ENCODE assay signal across 20 cellular contexts in genomic region chr3:115903843-115904242, GRCh38.
A peak's percentile ranks its signal among the peaks of the same experiment; 100 is the strongest.
DNase-seq lines count a peak whose midpoint lies in the region; ATAC-seq and TF ChIP-seq lines count a peak whose summit lies in the region.
"Had no signal": no experiment of that assay in that cellular context is flagged by ENCODE, and none has a peak within 500 bp of the region (broad histone marks: within the 10 kb centered on the region; RNA-seq: fewer than 3 reads in every experiment).

No MANE protein-coding gene starts in this region.

- no peak overlapping the region for H3K27ac ChIP-seq in GM23338 (ENCODE audit: low read depth)
- H3K27ac ChIP-seq: PC-9, SJSA1 had no signal

- H3K4me1 Mint-ChIP-seq in GM23338 = peaks cover 17% of the 10 kb centered on the region

- H3K4me1 ChIP-seq in GM23338 (ENCODE audit: insufficient read depth) = peaks cover 7% of the 10 kb centered on the region
- H3K4me1 ChIP-seq: SJSA1 had no signal

- TF ChIP-seq CTCF in GM23338 (conservative IDR thresholded peaks at IDR 0.05; ENCODE audit: low read depth in 2 of 2) = no peak

- H3F3A ChIP-seq in GM23338 (replicated peaks; ENCODE audit: low read depth) = no peaks in the 10 kb centered on the region

- H3K27me3 Mint-ChIP-seq in GM23338 (ENCODE audit: insufficient read depth, low read depth, poor library complexity) = no peaks in the 10 kb centered on the region

- H3K4me2 ChIP-seq in GM23338 = no peak overlapping the region
- H3K4me2 ChIP-seq: PC-9 had no signal

- H3K79me2 ChIP-seq in GM23338 (replicated peaks; ENCODE audit: insufficient read depth) = no peaks in the 10 kb centered on the region

- H3K4me3 Mint-ChIP-seq in GM23338 = no peak overlapping the region

- H3K9me3 Mint-ChIP-seq in GM23338 = no peaks in the 10 kb centered on the region

- DNase-seq in HS-27A (ENCODE audit: low read depth) = peak; percentile 39
- DNase-seq in RPMI7951 (ENCODE audit: low read depth) = peak; percentile 8
- DNase-seq in glomerular visceral epithelial cell (ENCODE audit: extremely low spot score) = peak; percentile 2
- no peak for DNase-seq in GM23338 (ENCODE audit: low spot score)
- no peak for DNase-seq in Kasumi-1 (lab: John Stamatoyannopoulos, UW)
- DNase-seq in RPMI8226 = no peak
- DNase-seq: C1 segment of cervical spinal cord, DMS79 treated with DMSO at 0.1 percent for 48 hours, GF-D8, KG1, NCI-H1417 treated with DMSO at 0.1 percent for 48 hours, NCI-H187 treated with DMSO at 0.1 percent for 48 hours, NCI-H2227 treated with DMSO at 0.1 percent for 48 hours, NCI-H524, PC-9, SW 1271 had no signal

- no peaks in the 10 kb centered on the region for H3K36me3 Mint-ChIP-seq in GM23338 (ENCODE audit: low read depth)

- no peaks in the 10 kb centered on the region for H3K36me3 ChIP-seq in GM23338 (ENCODE audit: insufficient read depth)
- H3K36me3 ChIP-seq: SJSA1 had no signal

- H4K20me1 ChIP-seq in GM23338 (replicated peaks; ENCODE audit: insufficient read depth) = no peaks in the 10 kb centered on the region

- H3K27ac Mint-ChIP-seq in GM23338 = no peak overlapping the region

- ATAC-seq in GM23338 = no peak
- no peak for ATAC-seq in GM18867 (IDR thresholded peaks at IDR 0.05; ENCODE audit: unreplicated experiment)
- ATAC-seq: GM12878, HepG2 had no signal

- H3K9me2 ChIP-seq in GM23338 (ENCODE audit: insufficient read depth) = no peaks in the 10 kb centered on the region

- H3K4me3 ChIP-seq in GM23338 = no peak overlapping the region
- H3K4me3 ChIP-seq: GM12878, PC-9, SJSA1 had no signal

- no peak overlapping the region for H2AFZ ChIP-seq in GM23338
- H2AFZ ChIP-seq: PC-9 had no signal

- no peaks in the 10 kb centered on the region for H3K27me3 ChIP-seq in GM23338 (ENCODE audit: insufficient read depth)
- H3K27me3 ChIP-seq: SJSA1 had no signal

TF ChIP-seq in GM23338, 12 proteins besides CTCF, POLR2A, EP300 and RAD21:
- TF ChIP-seq ZNF331 (CRISPR knock-in tag; IDR thresholded peaks at IDR 0.05; ENCODE audit: low read depth) (no peak), POLR2AphosphoS5 (IDR thresholded peaks at IDR 0.05; ENCODE audit: low read depth) (no peak), STAT1 (IDR thresholded peaks at IDR 0.05; ENCODE audit: unreplicated experiment) (no peak), JUNB (IDR thresholded peaks at IDR 0.05; ENCODE audit: unreplicated experiment) (no peak), REST (IDR thresholded peaks at IDR 0.05; ENCODE audit: unreplicated experiment) (no peak), ZNF114 (CRISPR knock-in tag; IDR thresholded peaks at IDR 0.05) (no peak), CREB1 (CRISPR knock-in tag; IDR thresholded peaks at IDR 0.05; ENCODE audit: low read depth) (no peak), NANOG (IDR thresholded peaks at IDR 0.05; ENCODE audit: borderline replicate concordance) (no peak), EZH2phosphoT487 (IDR thresholded peaks at IDR 0.05; ENCODE audit: unreplicated experiment) (no peak), EZH2 (IDR thresholded peaks at IDR 0.05; ENCODE audit: low read depth, unreplicated experiment) (no peak)

Comparison
In these comparisons a context has a peak if more than half of its experiments do, and no peak if none do; other contexts are left out.
1. DNase-seq: peak in HS-27A (single experiment), RPMI7951 (single experiment) and glomerular visceral epithelial cell (single experiment); none in GM23338 (single experiment), Kasumi-1 (0 of 2) and RPMI8226 (single experiment).